In the genomic region with DNA sequence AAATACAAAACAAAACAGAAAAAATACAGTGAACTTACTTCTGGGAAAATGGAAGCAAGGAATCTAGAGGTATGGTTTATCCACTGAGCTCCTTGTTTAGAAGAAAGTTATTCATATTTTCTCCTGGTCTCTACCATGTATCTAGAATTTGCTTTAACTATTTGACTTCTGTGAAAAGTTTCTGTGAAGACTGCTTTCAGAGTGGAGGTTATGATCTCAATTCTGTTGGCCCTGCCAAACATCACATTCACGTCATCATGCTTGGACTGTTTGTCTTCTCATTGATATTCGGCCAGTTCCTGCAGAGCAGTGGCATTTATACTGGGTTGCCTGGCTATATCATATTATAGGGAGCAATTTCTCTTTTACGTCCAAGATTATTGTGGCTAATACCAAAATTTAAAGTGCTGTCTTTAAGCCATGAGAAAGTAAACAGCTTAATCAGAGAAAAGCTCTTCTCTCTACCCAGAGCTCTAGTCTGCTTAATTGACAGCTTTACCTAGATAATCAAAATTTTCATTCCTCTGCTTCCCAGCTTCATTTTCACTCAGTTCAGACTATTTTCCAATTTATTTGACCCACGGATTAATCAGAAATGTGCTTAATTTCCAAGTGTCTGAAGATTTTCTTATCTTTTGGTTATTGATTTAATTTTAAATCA, we compare ENCODE assay signal across 12 cellular contexts. TPM values are rescaled to one million over a fixed set of nuclear protein-coding genes. Genes with fewer than 3 reads are reported as not detected.
DNase-seq lines count a peak whose midpoint lies in the region; ATAC-seq and TF ChIP-seq lines count a peak whose summit lies in the region.
"Had no signal": no experiment of that assay in that cellular context is flagged by ENCODE, and none has a peak within 500 bp of the region (broad histone marks: within the 10 kb centered on the region; RNA-seq: fewer than 3 reads in every experiment).

A gene with protein sequence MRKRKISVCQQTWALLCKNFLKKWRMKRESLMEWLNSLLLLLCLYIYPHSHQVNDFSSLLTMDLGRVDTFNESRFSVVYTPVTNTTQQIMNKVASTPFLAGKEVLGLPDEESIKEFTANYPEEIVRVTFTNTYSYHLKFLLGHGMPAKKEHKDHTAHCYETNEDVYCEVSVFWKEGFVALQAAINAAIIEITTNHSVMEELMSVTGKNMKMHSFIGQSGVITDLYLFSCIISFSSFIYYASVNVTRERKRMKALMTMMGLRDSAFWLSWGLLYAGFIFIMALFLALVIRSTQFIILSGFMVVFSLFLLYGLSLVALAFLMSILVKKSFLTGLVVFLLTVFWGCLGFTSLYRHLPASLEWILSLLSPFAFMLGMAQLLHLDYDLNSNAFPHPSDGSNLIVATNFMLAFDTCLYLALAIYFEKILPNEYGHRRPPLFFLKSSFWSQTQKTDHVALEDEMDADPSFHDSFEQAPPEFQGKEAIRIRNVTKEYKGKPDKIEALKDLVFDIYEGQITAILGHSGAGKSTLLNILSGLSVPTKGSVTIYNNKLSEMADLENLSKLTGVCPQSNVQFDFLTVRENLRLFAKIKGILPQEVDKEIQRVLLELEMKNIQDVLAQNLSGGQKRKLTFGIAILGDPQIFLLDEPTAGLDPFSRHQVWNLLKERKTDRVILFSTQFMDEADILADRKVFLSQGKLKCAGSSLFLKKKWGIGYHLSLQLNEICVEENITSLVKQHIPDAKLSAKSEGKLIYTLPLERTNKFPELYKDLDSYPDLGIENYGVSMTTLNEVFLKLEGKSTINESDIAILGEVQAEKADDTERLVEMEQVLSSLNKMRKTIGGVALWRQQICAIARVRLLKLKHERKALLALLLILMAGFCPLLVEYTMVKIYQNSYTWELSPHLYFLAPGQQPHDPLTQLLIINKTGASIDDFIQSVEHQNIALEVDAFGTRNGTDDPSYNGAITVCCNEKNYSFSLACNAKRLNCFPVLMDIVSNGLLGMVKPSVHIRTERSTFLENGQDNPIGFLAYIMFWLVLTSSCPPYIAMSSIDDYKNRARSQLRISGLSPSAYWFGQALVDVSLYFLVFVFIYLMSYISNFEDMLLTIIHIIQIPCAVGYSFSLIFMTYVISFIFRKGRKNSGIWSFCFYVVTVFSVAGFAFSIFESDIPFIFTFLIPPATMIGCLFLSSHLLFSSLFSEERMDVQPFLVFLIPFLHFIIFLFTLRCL (N-terminal part only) (minus strand): TSS at position 212 of the 661 bp plus-strand sequence. CDS start 13,358 bp downstream, outside the sequence.

- H4K20me1 ChIP-seq in neural progenitor cell (ENCODE audit: low read depth) = no peaks in the 10 kb centered on the region

- H3K27me3 ChIP-seq in adipocyte (replicated peaks; ENCODE audit: control insufficient read depth, insufficient read depth, low read length) = no peaks in the 10 kb centered on the region
- H3K27me3 ChIP-seq in neural progenitor cell = no peaks in the 10 kb centered on the region
- H3K27me3 ChIP-seq in transverse colon = no peaks in the 10 kb centered on the region

- no peak within 1 kb of the TSS for H3K4me2 ChIP-seq in neural progenitor cell

- H3K9me3 ChIP-seq in adipocyte (ENCODE audit: control insufficient read depth, low read length) = no peaks in the 10 kb centered on the region
- no peaks in the 10 kb centered on the region for H3K9me3 ChIP-seq in neural progenitor cell (ENCODE audit: low read depth)
- H3K9me3 ChIP-seq in transverse colon = no peaks in the 10 kb centered on the region

- no peak for ATAC-seq in activated T-cell treated with anti-CD3 and anti-CD28 coated beads, Interleukin-2, amount 50 U/mL, for 72 hours (replicated peaks in 1 of 2)

- no peaks in the 10 kb centered on the region for H3K9me3 Mint-ChIP-seq in neural progenitor cell
- H3K9me3 Mint-ChIP-seq in activated T-cell treated with anti-CD3 and anti-CD28 coated beads, Interleukin-2, amount 50 U/mL, for 72 hours = peaks cover 0 to 2% of the 10 kb centered on the region in 2 donors
- H3K9me3 Mint-ChIP-seq: stimulated activated naive CD8-positive, alpha-beta T cell treated with anti-CD3 and anti-CD28 coated beads, Interleukin-15, Interleukin-2, amounts not matched to agents 100 ng/mL and 50 ng/mL, for 24 hours had no signal

- DNase-seq in adipocyte (ENCODE audit: low read depth) (peak; percentile 66), fibroblast of villous mesenchyme (ENCODE audit: low read depth) (peak; percentile 69), neural progenitor cell (ENCODE audit: low spot score) (no peak), transverse colon (no peak), H4 (ENCODE audit: low spot score) (no peak), activated T-cell treated with anti-CD3 and anti-CD28 coated beads for 4 hours (no peak), NCI-H1694 (lab: John Stamatoyannopoulos, UW) (no peak)
- DNase-seq in activated T-cell treated with anti-CD3 and anti-CD28 coated beads, Interleukin-2, amount 50 U/mL, for 72 hours = no peak
- DNase-seq: NCI-H1417 treated with DMSO at 0.1 percent for 48 hours had no signal

- no peaks in the 10 kb centered on the region for H3K79me2 ChIP-seq in neural progenitor cell (ENCODE audit: low read depth)
- H3K79me2 ChIP-seq: parathyroid adenoma had no signal

- intact Hi-C loops in transverse colon (cut with DNase I; ENCODE audit: low total_unique reads) = no loop called here

- TF ChIP-seq CTCF in fibroblast of villous mesenchyme (IDR thresholded peaks at IDR 0.05; ENCODE audit: insufficient read depth, low read depth, low read length) (no peak), neural progenitor cell (IDR thresholded peaks at IDR 0.05) (no peak), transverse colon (IDR thresholded peaks at IDR 0.05) (no peak)

- H3K4me1 ChIP-seq in adipocyte (ENCODE audit: control insufficient read depth, insufficient read depth, low read length) = peaks cover 11% of the 10 kb centered on the region
- H3K4me1 ChIP-seq in neural progenitor cell = no peaks in the 10 kb centered on the region
- H3K4me1 ChIP-seq in transverse colon = no peaks in the 10 kb centered on the region
- H3K4me1 ChIP-seq: parathyroid adenoma had no signal

- H3K4me3 ChIP-seq in adipocyte (ENCODE audit: low read length) (peak within 1 kb of the TSS; percentile 79), fibroblast of villous mesenchyme (ENCODE audit: low read depth, low read length) (peak within 1 kb of the TSS; percentile 42), neural progenitor cell (no peak within 1 kb of the TSS), transverse colon (peak within 1 kb of the TSS in 2 of 4 donors; percentile 9 to 27)

- H3K27ac Mint-ChIP-seq in neural progenitor cell = no peak within 1 kb of the TSS
- H3K27ac Mint-ChIP-seq in activated T-cell treated with anti-CD3 and anti-CD28 coated beads, Interleukin-2, amount 50 U/mL, for 72 hours = no peak within 1 kb of the TSS
- H3K27ac Mint-ChIP-seq: stimulated activated naive CD8-positive, alpha-beta T cell treated with anti-CD3 and anti-CD28 coated beads, Interleukin-15, Interleukin-2, amounts not matched to agents 100 ng/mL and 50 ng/mL, for 24 hours had no signal

- H3K27ac ChIP-seq in neural progenitor cell (no peak within 1 kb of the TSS), transverse colon (peak within 1 kb of the TSS in 3 of 4 donors; percentile 3 to 40 (median 30))
- H3K27ac ChIP-seq: epithelial cell of prostate, parathyroid adenoma had no signal

- in situ Hi-C loops in transverse colon (cut with MboI; ENCODE audit: low pct_ligation_motif_present in 1 of 4, low pct_unique_long_range_greater_than_20kb in 1 of 4, low sequenced_read_pairs in 3 of 4) = no loop called here

- H3K27me3 Mint-ChIP-seq in neural progenitor cell (ENCODE audit: insufficient read depth, low read depth) = no peaks in the 10 kb centered on the region
- H3K27me3 Mint-ChIP-seq in activated T-cell treated with anti-CD3 and anti-CD28 coated beads, Interleukin-2, amount 50 U/mL, for 72 hours (ENCODE audit: low read depth) = no peaks in the 10 kb centered on the region

- H3K36me3 Mint-ChIP-seq in neural progenitor cell = no peaks in the 10 kb centered on the region
- no peaks in the 10 kb centered on the region for H3K36me3 Mint-ChIP-seq in activated T-cell treated with anti-CD3 and anti-CD28 coated beads, Interleukin-2, amount 50 U/mL, for 72 hours (ENCODE audit: insufficient read depth in 2 of 2)

- peaks cover 4% of the 10 kb centered on the region for H3K4me1 Mint-ChIP-seq in neural progenitor cell
- H3K4me1 Mint-ChIP-seq in activated T-cell treated with anti-CD3 and anti-CD28 coated beads, Interleukin-2, amount 50 U/mL, for 72 hours (ENCODE audit: low read depth) = no peaks in the 10 kb centered on the region

- H2AFZ ChIP-seq in neural progenitor cell (replicated peaks) = peak within 1 kb of the TSS; percentile 7
- H2AFZ ChIP-seq: parathyroid adenoma had no signal

- peak within 1 kb of the TSS; percentile 76 for H3K9ac ChIP-seq in adipocyte (ENCODE audit: low read length)
- H3K9ac ChIP-seq in neural progenitor cell = no peak within 1 kb of the TSS
- H3K9ac ChIP-seq: parathyroid adenoma had no signal

- TF ChIP-seq EP300 in transverse colon (IDR thresholded peaks at IDR 0.05; ENCODE audit: low read depth) = no peak

- TF ChIP-seq POLR2A in transverse colon (IDR thresholded peaks at IDR 0.05) = no peak

- no peak within 1 kb of the TSS for H3K4me3 Mint-ChIP-seq in neural progenitor cell
- H3K4me3 Mint-ChIP-seq in activated T-cell treated with anti-CD3 and anti-CD28 coated beads, Interleukin-2, amount 50 U/mL, for 72 hours = no peak within 1 kb of the TSS
- H3K4me3 Mint-ChIP-seq: stimulated activated naive CD8-positive, alpha-beta T cell treated with anti-CD3 and anti-CD28 coated beads, Interleukin-15, Interleukin-2, amounts not matched to agents 100 ng/mL and 50 ng/mL, for 24 hours had no signal

- no peaks in the 10 kb centered on the region for H3K36me3 ChIP-seq in adipocyte (ENCODE audit: control insufficient read depth, insufficient read depth, low read length, severe bottlenecking)
- H3K36me3 ChIP-seq in neural progenitor cell = no peaks in the 10 kb centered on the region
- no peaks in the 10 kb centered on the region for H3K36me3 ChIP-seq in transverse colon

- H3F3A ChIP-seq in neural progenitor cell (ENCODE audit: low read depth) = peaks cover 4% of the 10 kb centered on the region

- WGBS in transverse colon (ENCODE audit: low coverage in 1 of 2), 2 donors = 36 to 47% methylated on average over 4 of the region's 4 CpGs

RNA-seq across cellular contexts. Expression of the gene that starts here (rescaled TPM):
- total RNA-seq in fibroblast of villous mesenchyme (1.6 and 2.2 TPM in 2 replicates), neural progenitor cell (ENCODE audit: low replicate concordance) (not detected in 2 replicates), transverse colon (10 to 100 TPM; 14.7 to 42.6 (median 26.3) TPM)
- not detected in 2 replicates for total RNA-seq in H4 (2014; rRNA removed; shearing (Covaris generic))
- total RNA-seq in activated T-cell treated with anti-CD3 and anti-CD28 coated beads, Interleukin-2, amount 50 U/mL, for 72 hours = not detected

Comparison
In these comparisons a context has a peak if more than half of its experiments do, and no peak if none do; other contexts are left out.
1. DNase-seq: peak in adipocyte (single experiment) and fibroblast of villous mesenchyme (single experiment); none in neural progenitor cell (single experiment), transverse colon (single experiment), H4 (single experiment), activated T-cell treated with anti-CD3 and anti-CD28 coated beads for 4 hours (single experiment), activated T-cell treated with anti-CD3 and anti-CD28 coated beads, Interleukin-2, amount 50 U/mL, for 72 hours (0 of 2) and NCI-H1694 (single experiment).